ENCODE assay signal across 5 cellular contexts in genomic region chr1:181172082-181172481, GRCh38.
"Had no signal": no experiment of that assay in that cellular context is flagged by ENCODE, and none has a peak within 500 bp of the region (broad histone marks: within the 10 kb centered on the region; RNA-seq: fewer than 3 reads in every experiment).

No MANE protein-coding gene starts in this region.

- DNase-seq: KBM-7, KG1 had no signal

- ATAC-seq: HepG2 had no signal

- H3K27ac ChIP-seq: HL-60 had no signal

- FAIRE-seq: HepG2, HTR-8/SVneo had no signal
